Comparison of ENCODE assay signal across 11 cellular contexts in genomic region chr1:18643154-18644012, GRCh38. TPM values are rescaled to one million over a fixed set of nuclear protein-coding genes. Genes with fewer than 3 reads are reported as not detected.
DNase-seq lines count a peak whose midpoint lies in the region; ATAC-seq, FAIRE-seq and TF ChIP-seq lines count a peak whose summit lies in the region.
"Had no signal": no experiment of that assay in that cellular context is flagged by ENCODE, and none has a peak within 500 bp of the region (broad histone marks: within the 10 kb centered on the region; RNA-seq: fewer than 3 reads in every experiment).

No MANE protein-coding gene starts in this region.

- peaks cover 30% of the 10 kb centered on the region for H3K27me3 ChIP-seq in CD4-positive, CD25-positive, alpha-beta regulatory T cell (ENCODE audit: control insufficient read depth, insufficient read depth, low read length)
- H3K27me3 ChIP-seq in pancreas (peaks cover 12 to 59% (median 13%) of the 10 kb centered on the region in 4 donors), dorsolateral prefrontal cortex (peaks cover 31 to 100% (median 98%) of the 10 kb centered on the region in 45 donors), MG63 (peaks cover 87% of the 10 kb centered on the region)

- H3K27ac ChIP-seq in CD4-positive, CD25-positive, alpha-beta regulatory T cell (ENCODE audit: insufficient read depth, low read length, poor library complexity, severe bottlenecking), result no peak overlapping the region
- H3K27ac ChIP-seq in pancreas (no peak overlapping the region), dorsolateral prefrontal cortex (no peak overlapping the region)

- H3K36me3 Mint-ChIP-seq in CD4-positive, CD25-positive, alpha-beta regulatory T cell, result no peaks in the 10 kb centered on the region
- no peaks in the 10 kb centered on the region for H3K36me3 Mint-ChIP-seq in activated naive CD8-positive, alpha-beta T cell treated with anti-CD3 and anti-CD28 coated beads, Interleukin-2, amount 10 ng/mL, durations not matched to agents 7 days and 5 days
- peaks cover 0 to 12% (median 0%) of the 10 kb centered on the region in 3 donors for H3K36me3 Mint-ChIP-seq in naive thymus-derived CD8-positive, alpha-beta T cell

- no peak for FAIRE-seq in pancreas (lab: Jason Lieb, UNC)

- TF ChIP-seq CTCF in pancreas (IDR thresholded peaks at IDR 0.05) (no peak), dorsolateral prefrontal cortex (IDR thresholded peaks at IDR 0.05 in 54 of 56, conservative IDR thresholded peaks at IDR 0.05 in 2 of 56; ENCODE audit: low read depth in 1 of 56, partially characterized antibody in 56 of 56) (no peak)

- WGBS in pancreas, 2 donors, result 1% methylated on average over 64 to 73 of the region's 73 CpGs

- no peak overlapping the region for H3K4me3 ChIP-seq in CD4-positive, CD25-positive, alpha-beta regulatory T cell (ENCODE audit: low read depth, low read length)
- no peak overlapping the region for H3K4me3 ChIP-seq in pancreas
- no peak overlapping the region for H3K4me3 ChIP-seq in dorsolateral prefrontal cortex
- H3K4me3 ChIP-seq in MG63, result no peak overlapping the region

- no peaks in the 10 kb centered on the region for H3K9me3 ChIP-seq in CD4-positive, CD25-positive, alpha-beta regulatory T cell (ENCODE audit: control insufficient read depth in 2 of 2, low read length in 2 of 2)
- H3K9me3 ChIP-seq in pancreas (no peaks in the 10 kb centered on the region), MG63 (no peaks in the 10 kb centered on the region)

- H3K4me1 ChIP-seq in CD4-positive, CD25-positive, alpha-beta regulatory T cell (ENCODE audit: control insufficient read depth, insufficient read depth, low read length, poor library complexity, severe bottlenecking), result peaks cover 20% of the 10 kb centered on the region
- H3K4me1 ChIP-seq in pancreas, result peaks cover 0 to 3% (median 0%) of the 10 kb centered on the region in 3 donors

- peaks cover 81% of the 10 kb centered on the region for H3K27me3 Mint-ChIP-seq in CD4-positive, CD25-positive, alpha-beta regulatory T cell
- H3K27me3 Mint-ChIP-seq in activated naive CD8-positive, alpha-beta T cell treated with anti-CD3 and anti-CD28 coated beads, Interleukin-2, amount 10 ng/mL, durations not matched to agents 7 days and 5 days, result peaks cover 89% of the 10 kb centered on the region
- peaks cover 54 to 92% (median 76%) of the 10 kb centered on the region in 5 donors for H3K27me3 Mint-ChIP-seq in naive thymus-derived CD8-positive, alpha-beta T cell

- H3K36me3 ChIP-seq in CD4-positive, CD25-positive, alpha-beta regulatory T cell (ENCODE audit: control insufficient read depth, insufficient read depth, low read length), result no peaks in the 10 kb centered on the region
- H3K36me3 ChIP-seq in pancreas (no peaks in the 10 kb centered on the region), MG63 (no peaks in the 10 kb centered on the region)

- intact Hi-C loops in pancreas (cut with DNase I), result no loop called here
- intact Hi-C loops in dorsolateral prefrontal cortex (cut with DNase I), result no loop called here

- peaks cover 0 to 6% (median 0%) of the 10 kb centered on the region in 7 donors for H3K9me3 Mint-ChIP-seq in CD4-positive, CD25-positive, alpha-beta regulatory T cell
- no peaks in the 10 kb centered on the region for H3K9me3 Mint-ChIP-seq in activated naive CD8-positive, alpha-beta T cell treated with anti-CD3 and anti-CD28 coated beads, Interleukin-2, amount 10 ng/mL, durations not matched to agents 7 days and 5 days
- H3K9me3 Mint-ChIP-seq in naive thymus-derived CD8-positive, alpha-beta T cell, result peaks cover 0 to 2% (median 0%) of the 10 kb centered on the region in 9 donors
- H3K9me3 Mint-ChIP-seq: effector memory CD8-positive, alpha-beta T cell had no signal

- ATAC-seq in CD4-positive, CD25-positive, alpha-beta regulatory T cell (ENCODE audit: low read depth in 2 of 2), result no peak
- no peak for ATAC-seq in activated naive CD8-positive, alpha-beta T cell treated with anti-CD3 and anti-CD28 coated beads, Interleukin-2, amount 10 ng/mL, durations not matched to agents 7 days and 5 days (ENCODE audit: low read depth)
- peak; percentile 42 to 43 for ATAC-seq in naive thymus-derived CD8-positive, alpha-beta T cell
- no peak for ATAC-seq in pancreas
- ATAC-seq: effector memory CD8-positive, alpha-beta T cell had no signal

- H3K4me3 Mint-ChIP-seq in CD4-positive, CD25-positive, alpha-beta regulatory T cell, result peak overlapping the region in 3 of 4 donors; percentile 39 to 80 (median 62)
- H3K4me3 Mint-ChIP-seq in activated naive CD8-positive, alpha-beta T cell treated with anti-CD3 and anti-CD28 coated beads, Interleukin-2, amount 10 ng/mL, durations not matched to agents 7 days and 5 days, result no peak overlapping the region
- peak overlapping the region; percentile 16 to 85 (median 69) for H3K4me3 Mint-ChIP-seq in naive thymus-derived CD8-positive, alpha-beta T cell
- H3K4me3 Mint-ChIP-seq: effector memory CD8-positive, alpha-beta T cell had no signal

- POLR2A ChIA-PET in activated naive CD8-positive, alpha-beta T cell treated with anti-CD3 and anti-CD28 coated beads, Interleukin-2, amount 10 ng/mL, durations not matched to agents 7 days and 5 days (lab: Charles Lee), result no interaction called here
- POLR2A ChIA-PET in naive thymus-derived CD8-positive, alpha-beta T cell (lab: Charles Lee), result interaction anchor here (1.1 kb wide), 1 partner anchor 12 kb away, joined by 4 read pairs; no protein-coding TSS in a partner anchor

- H3K27ac Mint-ChIP-seq in CD4-positive, CD25-positive, alpha-beta regulatory T cell, result no peak overlapping the region
- H3K27ac Mint-ChIP-seq in activated naive CD8-positive, alpha-beta T cell treated with anti-CD3 and anti-CD28 coated beads, Interleukin-2, amount 10 ng/mL, durations not matched to agents 7 days and 5 days, result peak overlapping the region; percentile 25
- no peak overlapping the region for H3K27ac Mint-ChIP-seq in naive thymus-derived CD8-positive, alpha-beta T cell
- H3K27ac Mint-ChIP-seq: effector memory CD8-positive, alpha-beta T cell had no signal

- H3K4me1 Mint-ChIP-seq in CD4-positive, CD25-positive, alpha-beta regulatory T cell, result peaks cover 9 to 62% (median 13%) of the 10 kb centered on the region in 4 donors
- H3K4me1 Mint-ChIP-seq in activated naive CD8-positive, alpha-beta T cell treated with anti-CD3 and anti-CD28 coated beads, Interleukin-2, amount 10 ng/mL, durations not matched to agents 7 days and 5 days, result peaks cover 9% of the 10 kb centered on the region
- H3K4me1 Mint-ChIP-seq in naive thymus-derived CD8-positive, alpha-beta T cell, result peaks cover 42 to 79% (median 51%) of the 10 kb centered on the region in 4 donors

- no peak for DNase-seq in CD4-positive, CD25-positive, alpha-beta regulatory T cell
- peak; percentile 43 for DNase-seq in GM03348 (ENCODE audit: low spot score)
- no peak for DNase-seq in activated naive CD8-positive, alpha-beta T cell treated with anti-CD3 and anti-CD28 coated beads, Interleukin-2, amount 10 ng/mL, durations not matched to agents 7 days and 5 days
- DNase-seq in naive thymus-derived CD8-positive, alpha-beta T cell, result peak in 1 of 10 donors; percentile 19
- DNase-seq in pancreas, result no peak
- no peak for DNase-seq in NCI-H187 treated with DMSO at 0.1 percent for 48 hours (lab: John Stamatoyannopoulos, UW)
- no peak for DNase-seq in dorsolateral prefrontal cortex
- no peak for DNase-seq in MG63
- DNase-seq: effector memory CD8-positive, alpha-beta T cell; NCI-H1417 had no signal

RNA-seq across cellular contexts. Expression of gene PAX7, which starts 12.7 kb away (rescaled TPM):
- not detected for total RNA-seq in CD4-positive, CD25-positive, alpha-beta regulatory T cell
- not detected for polyA plus RNA-seq in CD4-positive, CD25-positive, alpha-beta regulatory T cell
- total RNA-seq in activated naive CD8-positive, alpha-beta T cell treated with anti-CD3 and anti-CD28 coated beads, Interleukin-2, amount 10 ng/mL, durations not matched to agents 7 days and 5 days, result not detected
- total RNA-seq in naive thymus-derived CD8-positive, alpha-beta T cell, result not detected
- polyA plus RNA-seq in naive thymus-derived CD8-positive, alpha-beta T cell, result not detected
- not detected for total RNA-seq in pancreas
- polyA plus RNA-seq in pancreas, result not detected
- 1 to 10 TPM in 119 of 120 experiments, under 1 TPM in 1; 0.39 to 4.2 (median 2.4) TPM for total RNA-seq in dorsolateral prefrontal cortex
- total RNA-seq in MG63 (2014; rRNA removed; shearing (Covaris generic); ENCODE audit: low replicate concordance), result not detected in 2 replicates
- total RNA-seq: temporal lobe had no signal

Comparison
In these comparisons a context has a peak if more than half of its experiments do, and no peak if none do; other contexts are left out.
1. ATAC-seq: peak in naive thymus-derived CD8-positive, alpha-beta T cell (2 of 2); none in CD4-positive, CD25-positive, alpha-beta regulatory T cell (0 of 2), activated naive CD8-positive, alpha-beta T cell treated with anti-CD3 and anti-CD28 coated beads, Interleukin-2, amount 10 ng/mL, durations not matched to agents 7 days and 5 days (single experiment) and pancreas (0 of 4).